2 cellular contexts compared by ENCODE assay signal in genomic region chr12:121958521-121959240, GRCh38.
TF ChIP-seq lines count a peak whose summit lies in the region.

No MANE protein-coding gene starts in this region.

TF ChIP-seq in IMR-90, 13 proteins besides CTCF, POLR2A, EP300 and RAD21:
- TF ChIP-seq FOS (IDR thresholded peaks at IDR 0.05; ENCODE audit: low read depth, low read length) (peak; percentile 46; the same call in 1 of the 2 replicates), CEBPB (IDR thresholded peaks at IDR 0.05; ENCODE audit: low read depth, low read length) (peak; percentile 25; the same call in 1 of the 2 replicates), BHLHE40 (IDR thresholded peaks at IDR 0.05; ENCODE audit: low read depth, low read length) (no peak)
TF ChIP-seq in IMR-90: peak in this region for 2.

TF ChIP-seq in WTC11, 78 proteins besides CTCF, POLR2A, EP300 and RAD21:
- TF ChIP-seq, protein P1, sequence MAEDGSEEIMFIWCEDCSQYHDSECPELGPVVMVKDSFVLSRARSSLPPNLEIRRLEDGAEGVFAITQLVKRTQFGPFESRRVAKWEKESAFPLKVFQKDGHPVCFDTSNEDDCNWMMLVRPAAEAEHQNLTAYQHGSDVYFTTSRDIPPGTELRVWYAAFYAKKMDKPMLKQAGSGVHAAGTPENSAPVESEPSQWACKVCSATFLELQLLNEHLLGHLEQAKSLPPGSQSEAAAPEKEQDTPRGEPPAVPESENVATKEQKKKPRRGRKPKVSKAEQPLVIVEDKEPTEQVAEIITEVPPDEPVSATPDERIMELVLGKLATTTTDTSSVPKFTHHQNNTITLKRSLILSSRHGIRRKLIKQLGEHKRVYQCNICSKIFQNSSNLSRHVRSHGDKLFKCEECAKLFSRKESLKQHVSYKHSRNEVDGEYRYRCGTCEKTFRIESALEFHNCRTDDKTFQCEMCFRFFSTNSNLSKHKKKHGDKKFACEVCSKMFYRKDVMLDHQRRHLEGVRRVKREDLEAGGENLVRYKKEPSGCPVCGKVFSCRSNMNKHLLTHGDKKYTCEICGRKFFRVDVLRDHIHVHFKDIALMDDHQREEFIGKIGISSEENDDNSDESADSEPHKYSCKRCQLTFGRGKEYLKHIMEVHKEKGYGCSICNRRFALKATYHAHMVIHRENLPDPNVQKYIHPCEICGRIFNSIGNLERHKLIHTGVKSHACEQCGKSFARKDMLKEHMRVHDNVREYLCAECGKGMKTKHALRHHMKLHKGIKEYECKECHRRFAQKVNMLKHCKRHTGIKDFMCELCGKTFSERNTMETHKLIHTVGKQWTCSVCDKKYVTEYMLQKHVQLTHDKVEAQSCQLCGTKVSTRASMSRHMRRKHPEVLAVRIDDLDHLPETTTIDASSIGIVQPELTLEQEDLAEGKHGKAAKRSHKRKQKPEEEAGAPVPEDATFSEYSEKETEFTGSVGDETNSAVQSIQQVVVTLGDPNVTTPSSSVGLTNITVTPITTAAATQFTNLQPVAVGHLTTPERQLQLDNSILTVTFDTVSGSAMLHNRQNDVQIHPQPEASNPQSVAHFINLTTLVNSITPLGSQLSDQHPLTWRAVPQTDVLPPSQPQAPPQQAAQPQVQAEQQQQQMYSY (CRISPR knock-in tag; IDR thresholded peaks at IDR 0.05), result no peak
- TF ChIP-seq, protein P2, sequence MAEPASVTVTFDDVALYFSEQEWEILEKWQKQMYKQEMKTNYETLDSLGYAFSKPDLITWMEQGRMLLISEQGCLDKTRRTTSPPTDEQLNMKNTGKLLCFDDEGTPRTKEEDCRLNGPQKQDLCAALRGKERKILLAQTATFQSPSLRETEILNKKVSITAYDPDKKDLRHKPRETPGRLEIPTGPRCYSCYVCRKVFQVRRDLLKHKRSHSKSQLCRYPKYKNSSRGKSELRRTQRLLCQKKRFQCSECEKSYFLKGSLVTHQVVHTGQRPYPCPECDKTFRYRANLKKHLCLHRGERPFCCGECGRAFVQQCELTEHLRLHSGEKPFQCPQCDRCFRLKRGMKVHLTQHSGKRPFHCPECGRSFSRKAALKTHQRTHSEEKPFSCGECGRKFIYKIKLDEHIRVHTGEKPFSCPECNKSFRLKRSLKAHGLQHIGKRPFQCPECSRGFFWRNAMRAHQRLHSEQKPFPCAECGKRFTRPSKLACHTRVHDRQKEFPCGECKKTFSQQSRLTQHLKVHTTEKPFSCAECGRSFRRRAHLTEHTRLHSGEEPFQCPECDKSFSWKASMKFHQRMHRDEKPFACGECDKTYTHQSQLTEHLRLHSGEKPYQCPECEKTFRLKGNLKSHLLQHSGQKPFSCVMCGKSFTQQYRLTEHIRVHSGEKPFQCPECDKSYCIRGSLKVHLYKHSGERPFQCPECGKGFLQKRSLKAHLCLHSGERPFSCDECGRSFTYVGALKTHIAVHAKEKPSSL (CRISPR knock-in tag; conservative IDR thresholded peaks at IDR 0.05), result no peak
- TF ChIP-seq MXD4 (CRISPR knock-in tag; IDR thresholded peaks at IDR 0.05; ENCODE audit: borderline replicate concordance), result no peak
- TF ChIP-seq FOXJ3 (CRISPR knock-in tag; IDR thresholded peaks at IDR 0.05; ENCODE audit: borderline replicate concordance), result no peak
- no peak for TF ChIP-seq ZNF416 (CRISPR knock-in tag; IDR thresholded peaks at IDR 0.05)
- TF ChIP-seq RELA (CRISPR knock-in tag; IDR thresholded peaks at IDR 0.05; ENCODE audit: borderline replicate concordance), result no peak
- no peak for TF ChIP-seq FOXP1 (CRISPR knock-in tag; IDR thresholded peaks at IDR 0.05; ENCODE audit: borderline replicate concordance)
- no peak for TF ChIP-seq ZMAT4 (CRISPR knock-in tag; IDR thresholded peaks at IDR 0.05)
- TF ChIP-seq, protein P3, sequence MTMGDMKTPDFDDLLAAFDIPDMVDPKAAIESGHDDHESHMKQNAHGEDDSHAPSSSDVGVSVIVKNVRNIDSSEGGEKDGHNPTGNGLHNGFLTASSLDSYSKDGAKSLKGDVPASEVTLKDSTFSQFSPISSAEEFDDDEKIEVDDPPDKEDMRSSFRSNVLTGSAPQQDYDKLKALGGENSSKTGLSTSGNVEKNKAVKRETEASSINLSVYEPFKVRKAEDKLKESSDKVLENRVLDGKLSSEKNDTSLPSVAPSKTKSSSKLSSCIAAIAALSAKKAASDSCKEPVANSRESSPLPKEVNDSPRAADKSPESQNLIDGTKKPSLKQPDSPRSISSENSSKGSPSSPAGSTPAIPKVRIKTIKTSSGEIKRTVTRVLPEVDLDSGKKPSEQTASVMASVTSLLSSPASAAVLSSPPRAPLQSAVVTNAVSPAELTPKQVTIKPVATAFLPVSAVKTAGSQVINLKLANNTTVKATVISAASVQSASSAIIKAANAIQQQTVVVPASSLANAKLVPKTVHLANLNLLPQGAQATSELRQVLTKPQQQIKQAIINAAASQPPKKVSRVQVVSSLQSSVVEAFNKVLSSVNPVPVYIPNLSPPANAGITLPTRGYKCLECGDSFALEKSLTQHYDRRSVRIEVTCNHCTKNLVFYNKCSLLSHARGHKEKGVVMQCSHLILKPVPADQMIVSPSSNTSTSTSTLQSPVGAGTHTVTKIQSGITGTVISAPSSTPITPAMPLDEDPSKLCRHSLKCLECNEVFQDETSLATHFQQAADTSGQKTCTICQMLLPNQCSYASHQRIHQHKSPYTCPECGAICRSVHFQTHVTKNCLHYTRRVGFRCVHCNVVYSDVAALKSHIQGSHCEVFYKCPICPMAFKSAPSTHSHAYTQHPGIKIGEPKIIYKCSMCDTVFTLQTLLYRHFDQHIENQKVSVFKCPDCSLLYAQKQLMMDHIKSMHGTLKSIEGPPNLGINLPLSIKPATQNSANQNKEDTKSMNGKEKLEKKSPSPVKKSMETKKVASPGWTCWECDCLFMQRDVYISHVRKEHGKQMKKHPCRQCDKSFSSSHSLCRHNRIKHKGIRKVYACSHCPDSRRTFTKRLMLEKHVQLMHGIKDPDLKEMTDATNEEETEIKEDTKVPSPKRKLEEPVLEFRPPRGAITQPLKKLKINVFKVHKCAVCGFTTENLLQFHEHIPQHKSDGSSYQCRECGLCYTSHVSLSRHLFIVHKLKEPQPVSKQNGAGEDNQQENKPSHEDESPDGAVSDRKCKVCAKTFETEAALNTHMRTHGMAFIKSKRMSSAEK (CRISPR knock-in tag; IDR thresholded peaks at IDR 0.05; ENCODE audit: borderline replicate concordance), result no peak
- TF ChIP-seq, protein P4, sequence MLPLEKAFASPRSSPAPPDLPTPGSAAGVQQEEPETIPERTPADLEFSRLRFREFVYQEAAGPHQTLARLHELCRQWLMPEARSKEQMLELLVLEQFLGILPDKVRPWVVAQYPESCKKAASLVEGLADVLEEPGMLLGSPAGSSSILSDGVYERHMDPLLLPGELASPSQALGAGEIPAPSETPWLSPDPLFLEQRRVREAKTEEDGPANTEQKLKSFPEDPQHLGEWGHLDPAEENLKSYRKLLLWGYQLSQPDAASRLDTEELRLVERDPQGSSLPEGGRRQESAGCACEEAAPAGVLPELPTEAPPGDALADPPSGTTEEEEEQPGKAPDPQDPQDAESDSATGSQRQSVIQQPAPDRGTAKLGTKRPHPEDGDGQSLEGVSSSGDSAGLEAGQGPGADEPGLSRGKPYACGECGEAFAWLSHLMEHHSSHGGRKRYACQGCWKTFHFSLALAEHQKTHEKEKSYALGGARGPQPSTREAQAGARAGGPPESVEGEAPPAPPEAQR (CRISPR knock-in tag; IDR thresholded peaks at IDR 0.05), result no peak
